ENCODE assay signal across 21 cellular contexts in genomic region chr19:42096255-42096837, GRCh38. TPM values are rescaled to one million over a fixed set of nuclear protein-coding genes. Genes with fewer than 3 reads are reported as not detected.
DNase-seq lines count a peak whose midpoint lies in the region; ATAC-seq, FAIRE-seq and TF ChIP-seq lines count a peak whose summit lies in the region.
"Had no signal": no experiment of that assay in that cellular context is flagged by ENCODE, and none has a peak within 500 bp of the region (broad histone marks: within the 10 kb centered on the region; RNA-seq: fewer than 3 reads in every experiment).

No MANE protein-coding gene starts in this region.

- no peak overlapping the region for H3K18ac ChIP-seq in H9 (ENCODE audit: insufficient read length, low read depth, low read length)

- H3K4me2 ChIP-seq in H9 (ENCODE audit: insufficient read depth, insufficient read length, low read length) (peak overlapping the region; percentile 9), K562 (ENCODE audit: insufficient read depth, low read length) (no peak overlapping the region)

- no peak overlapping the region for H2AK5ac ChIP-seq in H9 (ENCODE audit: insufficient read length, low read length)

- H3K27me3 Mint-ChIP-seq in H9 (ENCODE audit: low read depth): peaks cover 16% of the 10 kb centered on the region
- no peaks in the 10 kb centered on the region for H3K27me3 Mint-ChIP-seq in MCF 10A (ENCODE audit: insufficient read depth, unreplicated experiment)
- H3K27me3 Mint-ChIP-seq in activated T-cell treated with anti-CD3 and anti-CD28 coated beads, Interleukin-2, amount 50 U/mL, for 24 hours: no peaks in the 10 kb centered on the region
- H3K27me3 Mint-ChIP-seq: CD4-positive, CD25-positive, alpha-beta regulatory T cell had no signal

- no peak overlapping the region for H3K23ac ChIP-seq in H9 (ENCODE audit: insufficient read length, low read depth, low read length)

- H3K27ac Mint-ChIP-seq in H9 (no peak overlapping the region), MCF 10A (ENCODE audit: low read depth, unreplicated experiment) (no peak overlapping the region)
- H3K27ac Mint-ChIP-seq in activated T-cell treated with anti-CD3 and anti-CD28 coated beads, Interleukin-2, amount 50 U/mL, for 24 hours: no peak overlapping the region

- H2AFZ ChIP-seq in H9 (ENCODE audit: low read length) (no peak overlapping the region), K562 (ENCODE audit: low read depth, low read length) (no peak overlapping the region)

- H3K9me3 ChIP-seq in H9 (ENCODE audit: control insufficient read depth, low read depth, low read length): no peaks in the 10 kb centered on the region
- H3K9me3 ChIP-seq in K562 (replicated peaks; ENCODE audit: control insufficient read depth, insufficient read depth, low read depth, low read length): no peaks in the 10 kb centered on the region
- no peaks in the 10 kb centered on the region for H3K9me3 ChIP-seq in iPS-18a (ENCODE audit: control insufficient read depth, low read depth, low read length)
- no peaks in the 10 kb centered on the region for H3K9me3 ChIP-seq in sigmoid colon

- H3K79me1 ChIP-seq in H9 (ENCODE audit: insufficient read depth, low read depth, low read length, poor library complexity, severe bottlenecking): no peaks in the 10 kb centered on the region

- TF ChIP-seq POLR2A in K562 (conservative IDR thresholded peaks at IDR 0.05) (no peak), sigmoid colon (IDR thresholded peaks at IDR 0.05) (no peak)

- CTCF ChIA-PET in K562 (lab: Yijun Ruan, JAX; ENCODE audit: low intra/inter-chr PET ratio): interaction anchor here (0.6 kb wide), 1 partner anchor 511 kb away, joined by 3 read pairs; no protein-coding TSS in a partner anchor
- CTCF ChIA-PET in MCF 10A (lab: Yijun Ruan, JAX): interaction anchor here (1.1 to 4.6 kb wide), 2 partner anchors 13 to 87 kb away, joined by 4 to 35 read pairs; no protein-coding TSS in a partner anchor

- H3T11ph ChIP-seq in H9 (ENCODE audit: low read length): no peak overlapping the region

- H3K27me3 ChIP-seq in H9 (ENCODE audit: insufficient read depth, low read length) (no peaks in the 10 kb centered on the region), K562 (ENCODE audit: control insufficient read depth in 2 of 2, insufficient read depth in 2 of 2, low read length in 2 of 2) (peaks cover 4 to 18% of the 10 kb centered on the region in 2 experiments; a peak in 4 of 5 replicates), iPS-18a (ENCODE audit: control insufficient read depth, insufficient read depth, low read length) (peaks cover 5% of the 10 kb centered on the region), sigmoid colon (no peaks in the 10 kb centered on the region)

- H3K23me2 ChIP-seq in H9 (ENCODE audit: insufficient read length, low read depth, low read length, poor library complexity, severe bottlenecking): no peaks in the 10 kb centered on the region

- no peaks in the 10 kb centered on the region for H4K20me1 ChIP-seq in H9 (ENCODE audit: control insufficient read depth, insufficient read depth, insufficient read length)
- no peaks in the 10 kb centered on the region for H4K20me1 ChIP-seq in K562 (replicated peaks; ENCODE audit: control insufficient read depth, insufficient read depth, low read length)

- in situ Hi-C loops in K562 (cut with MboI): no loop called here

- TF ChIP-seq CTCF in H9 (conservative IDR thresholded peaks at IDR 0.05): peak; percentile 30; the same call in 1 of the 3 replicates
- TF ChIP-seq CTCF in K562 (IDR thresholded peaks at IDR 0.05 in 2 of 3, conservative IDR thresholded peaks at IDR 0.05 in 1 of 3; ENCODE audit: insufficient read depth in 2 of 3, low read depth in 1 of 3, low read length in 3 of 3): no peak
- TF ChIP-seq CTCF in sigmoid colon (IDR thresholded peaks at IDR 0.05): no peak
- TF ChIP-seq CTCF in MCF 10A (IDR thresholded peaks at IDR 0.05; ENCODE audit: unreplicated experiment): no peak

- no peak overlapping the region for H3K56ac ChIP-seq in H9 (ENCODE audit: insufficient read length, low read depth, low read length)

- no peak overlapping the region for H2BK12ac ChIP-seq in H9 (ENCODE audit: insufficient read length, low read depth, low read length)

- H3K4me1 ChIP-seq in H9 (ENCODE audit: insufficient read depth, low read length) (no peaks in the 10 kb centered on the region; the same call in 1 of the 2 replicates), K562 (replicated peaks in 1 of 2; ENCODE audit: control insufficient read depth in 2 of 2, insufficient read depth in 2 of 2, low read length in 2 of 2) (peaks cover 0 to 27% of the 10 kb centered on the region in 2 experiments; a peak in 4 of 5 replicates), iPS-18a (ENCODE audit: control insufficient read depth, low read depth, low read length) (no peaks in the 10 kb centered on the region), sigmoid colon (peaks cover 0 to 38% (median 32%) of the 10 kb centered on the region in 4 donors)

- H3K4me3 ChIP-seq in K562 (no peak overlapping the region), iPS-18a (ENCODE audit: low read length) (peak overlapping the region; percentile 54), sigmoid colon (peak overlapping the region; percentile 27 to 54 (median 47))
- H3K4me3 ChIP-seq: SK-N-MC had no signal

- DNase-seq in H9 (no peak), K562 (ENCODE audit: extremely low read depth in 1 of 4, low spot score in 3 of 4) (no peak), sigmoid colon (no peak), MCF 10A (ENCODE audit: unreplicated experiment) (no peak), occipital lobe (lab: John Stamatoyannopoulos, UW) (no peak), NCI-H2081 (lab: John Stamatoyannopoulos, UW) (no peak)
- DNase-seq in activated T-cell treated with anti-CD3 and anti-CD28 coated beads, Interleukin-2, amount 50 U/mL, for 24 hours: no peak
- DNase-seq: Calu3; CD4-positive, CD25-positive, alpha-beta regulatory T cell; DMS79 treated with DMSO at 0.1 percent for 48 hours; GDM1; GOT3; NCI-H1092; NCI-H1694; NCI-H345 had no signal

- H3K9ac ChIP-seq in H9 (ENCODE audit: extremely low read depth, insufficient read length, low read length) (no peak overlapping the region), K562 (ENCODE audit: insufficient read depth in 1 of 2, low read depth in 2 of 2, low read length in 2 of 2) (no peak overlapping the region), iPS-18a (ENCODE audit: low read length) (no peak overlapping the region)

- POLR2A ChIA-PET in K562 (lab: Yijun Ruan, JAX) (interaction anchor here (0.6 to 1.1 kb wide), 3 partner anchors 15 to 312 kb away, joined by 3 to 5 read pairs (median 3); no protein-coding TSS in a partner anchor), MCF 10A (lab: Yijun Ruan, JAX) (no interaction called here)

- BruUV-seq in K562 (replicated peaks; lab: Mats Ljungman, UMichigan) (no TSS peak), MCF 10A (replicated peaks; lab: Mats Ljungman, UMichigan) (no TSS peak)

- no peak for TF ChIP-seq RAD21 in K562 (CRISPR knock-in tag; conservative IDR thresholded peaks at IDR 0.05 in 1 of 2, IDR thresholded peaks at IDR 0.05 in 1 of 2)

- H3K27ac ChIP-seq in H9 (ENCODE audit: insufficient read length, low read depth, low read length) (no peak overlapping the region), K562 (ENCODE audit: extremely low read depth, low read depth, low read length) (no peak overlapping the region), iPS-18a (ENCODE audit: low read length) (no peak overlapping the region), sigmoid colon (peak overlapping the region; percentile 71 to 82 (median 74))
- H3K27ac ChIP-seq: SK-N-MC had no signal

- no peak overlapping the region for H4K5ac ChIP-seq in H9 (ENCODE audit: insufficient read length, low read depth, low read length)

- H2BK5ac ChIP-seq in H9 (ENCODE audit: insufficient read length, low read length): no peak overlapping the region

- H3K9me3 Mint-ChIP-seq in H9 (no peaks in the 10 kb centered on the region), MCF 10A (ENCODE audit: unreplicated experiment) (no peaks in the 10 kb centered on the region)
- H3K9me3 Mint-ChIP-seq in activated T-cell treated with anti-CD3 and anti-CD28 coated beads, Interleukin-2, amount 50 U/mL, for 24 hours: no peaks in the 10 kb centered on the region
- H3K9me3 Mint-ChIP-seq: CD4-positive, CD25-positive, alpha-beta regulatory T cell had no signal

- H2BK20ac ChIP-seq in H9 (ENCODE audit: low read depth, low read length, poor library complexity, severe bottlenecking): no peak overlapping the region

- H4K91ac ChIP-seq in H9 (ENCODE audit: insufficient read length, low read depth, low read length): no peak overlapping the region

- no peak for FAIRE-seq in K562 (lab: Jason Lieb, UNC)
- FAIRE-seq: GM12892, GM19239 had no signal

- TF ChIP-seq EP300 in K562 (IDR thresholded peaks at IDR 0.05; ENCODE audit: low read length) (no peak), sigmoid colon (IDR thresholded peaks at IDR 0.05) (no peak)

- no peak for ATAC-seq in K562
- ATAC-seq: Panc1, Right ventricle myocardium inferior had no signal

- no CpG with 5 or more reads among the region's 15 CpGs for WGBS in H9 (ENCODE audit: extremely low coverage, insufficient read length, low lambda C conversion rate)
- WGBS in K562 (ENCODE audit: insufficient coverage, low coverage, missing lambda C conversion rate): 31% methylated on average over 8 of the region's 15 CpGs
- WGBS in sigmoid colon, 2 donors: 67 to 71% methylated on average over 15 of the region's 15 CpGs

- H3K36me3 ChIP-seq in K562 (ENCODE audit: control insufficient read depth, insufficient read depth, low read length) (no peaks in the 10 kb centered on the region), iPS-18a (ENCODE audit: control insufficient read depth, low read depth, low read length) (no peaks in the 10 kb centered on the region), sigmoid colon (no peaks in the 10 kb centered on the region)

- intact Hi-C loops in K562 (cut with micrococcal nuclease) (no loop called here), sigmoid colon (cut with DNase I) (no loop called here), MCF 10A (cut with micrococcal nuclease) (no loop called here)

- H3K4me3 Mint-ChIP-seq in H9 (peak overlapping the region; percentile 52 to 77), MCF 10A (ENCODE audit: unreplicated experiment) (no peak overlapping the region)
- H3K4me3 Mint-ChIP-seq in activated T-cell treated with anti-CD3 and anti-CD28 coated beads, Interleukin-2, amount 50 U/mL, for 24 hours: no peak overlapping the region
- H3K4me3 Mint-ChIP-seq: CD4-positive, CD25-positive, alpha-beta regulatory T cell had no signal

- no peak overlapping the region for H3K14ac ChIP-seq in H9 (ENCODE audit: insufficient read depth, low read length)

- H3K79me2 ChIP-seq in H9 (ENCODE audit: insufficient read depth, low read length): no peaks in the 10 kb centered on the region
- no peaks in the 10 kb centered on the region for H3K79me2 ChIP-seq in K562 (ENCODE audit: control insufficient read depth, insufficient read depth, low read length)

- no peak overlapping the region for H4K8ac ChIP-seq in H9 (replicated peaks; ENCODE audit: insufficient read length, low read depth, low read length)

- H2BK120ac ChIP-seq in H9 (ENCODE audit: low read depth, low read length, poor library complexity, severe bottlenecking): no peak overlapping the region

- H3K4ac ChIP-seq in H9 (ENCODE audit: low read depth, low read length): no peak overlapping the region

- H3K36me3 Mint-ChIP-seq in H9 (ENCODE audit: insufficient read depth in 1 of 3, low read depth in 3 of 3) (no peaks in the 10 kb centered on the region; a peak in 1 of 7 replicates), MCF 10A (ENCODE audit: insufficient read depth, unreplicated experiment) (no peaks in the 10 kb centered on the region)
- peaks cover 73% of the 10 kb centered on the region for H3K36me3 Mint-ChIP-seq in activated T-cell treated with anti-CD3 and anti-CD28 coated beads, Interleukin-2, amount 50 U/mL, for 24 hours (ENCODE audit: low read depth)

- H2BK15ac ChIP-seq in H9 (ENCODE audit: low read depth, low read length): no peak overlapping the region

- H3K4me1 Mint-ChIP-seq in H9 (peaks cover 9 to 27% of the 10 kb centered on the region in 2 experiments), MCF 10A (ENCODE audit: insufficient read depth, unreplicated experiment) (peaks cover 12% of the 10 kb centered on the region)
- peaks cover 5% of the 10 kb centered on the region for H3K4me1 Mint-ChIP-seq in activated T-cell treated with anti-CD3 and anti-CD28 coated beads, Interleukin-2, amount 50 U/mL, for 24 hours (ENCODE audit: low read depth)

- no peaks in the 10 kb centered on the region for H3K9me1 ChIP-seq in K562 (ENCODE audit: control insufficient read depth, insufficient read depth, low read length)

RNA-seq across cellular contexts. Expression of gene ZNF574, which starts 20.4 kb away (rescaled TPM):
- total RNA-seq in H9 (2021) (35.6 and 36.3 TPM in 2 replicates), K562 (2014; rRNA removed) (12.0 and 21.6 TPM in 2 replicates), K562 (2014; rRNA removed; fragmentation: Illumina TruSeq; extraction: Trizol) (1.9 and 2.6 TPM in 2 replicates), K562 (2015; rRNA removed; fragmentation: Illumina TruSeq; extraction: Trizol) (9.2 and 10.5 TPM in 2 replicates), K562 (2021) (20.7 and 21.0 TPM in 2 replicates), sigmoid colon (10 to 100 TPM; 12.5 to 14.6 (median 13.1) TPM), MCF 10A (2022) (12.2 and 13.5 TPM in 2 replicates), occipital lobe (11.1 TPM)
- total RNA-seq in K562 (2011; cell fraction: chromatin; rRNA removed; ENCODE audit: low replicate concordance): 6.5 and 25.2 TPM in 2 replicates
- 24.3 and 26.2 TPM in 2 replicates for total RNA-seq in K562 (2011; cell fraction: nucleolus; rRNA removed)
- total RNA-seq in K562 (2011; cell fraction: nucleoplasm; rRNA removed): 12.0 and 13.4 TPM in 2 replicates
- polyA plus RNA-seq in K562 (2011; rRNA removed) (7.1 and 12.1 TPM in 2 replicates), K562 (2014; fragmentation: Illumina TruSeq; extraction: Trizol) (8.4 and 13.7 TPM in 2 replicates), K562 (2014; fragmentation: Nextera tagmentation; extraction: Ambion mirVana) (under 1 TPM; 0.24 to 0.34 TPM), K562 (2014; rRNA removed) (11.2 and 13.4 TPM in 2 replicates), sigmoid colon (1 to 10 TPM; 3.0 to 9.3 (median 5.5) TPM)
- polyA plus RNA-seq in K562 (2011; cell fraction: cytosol; rRNA removed): 15.2 and 35.3 TPM in 2 replicates
- polyA plus RNA-seq in K562 (2011; cell fraction: nucleus; rRNA removed): 9.6 and 17.8 TPM in 2 replicates
- 13.6 and 14.2 TPM in 2 replicates for polyA plus RNA-seq in K562 (2012)
- 7.1 and 9.8 TPM in 2 replicates for polyA minus RNA-seq in K562 (2011; rRNA and poly(A)+ RNA removed)
- polyA minus RNA-seq in K562 (2011; cell fraction: cytosol; rRNA and poly(A)+ RNA removed): 22.7 and 24.3 TPM in 2 replicates
- 11.4 and 14.6 TPM in 2 replicates for polyA minus RNA-seq in K562 (2011; cell fraction: nucleus; rRNA and poly(A)+ RNA removed)

RNA-seq across cellular contexts. Expression of gene GRIK5, which starts 26.3 kb away (rescaled TPM):
- total RNA-seq in H9 (2021) (43.1 and 45.0 TPM in 2 replicates), K562 (2014; rRNA removed) (0.27 and 0.29 TPM in 2 replicates), K562 (2014; rRNA removed; fragmentation: Illumina TruSeq; extraction: Trizol) (0.55 TPM in 1 of 2 replicates, not detected in the other), K562 (2015; rRNA removed; fragmentation: Illumina TruSeq; extraction: Trizol) (0.40 TPM in 1 of 2 replicates, not detected in the other), K562 (2021) (0.51 and 0.58 TPM in 2 replicates), sigmoid colon (10 to 100 TPM in 3 of 4 donors, 1 to 10 TPM in 1; 8.4 to 23.3 (median 13.3) TPM), MCF 10A (2022) (1.6 and 1.8 TPM in 2 replicates), occipital lobe (20.0 TPM)
- total RNA-seq in K562 (2011; cell fraction: chromatin; rRNA removed; ENCODE audit: low replicate concordance): 0.12 and 1.3 TPM in 2 replicates
- 0.50 and 0.53 TPM in 2 replicates for total RNA-seq in K562 (2011; cell fraction: nucleolus; rRNA removed)
- 0.29 and 0.31 TPM in 2 replicates for total RNA-seq in K562 (2011; cell fraction: nucleoplasm; rRNA removed)
- polyA plus RNA-seq in K562 (2011; rRNA removed) (0.04 and 0.09 TPM in 2 replicates), K562 (2014; fragmentation: Illumina TruSeq; extraction: Trizol) (0.06 and 0.12 TPM in 2 replicates), K562 (2014; fragmentation: Nextera tagmentation; extraction: Ambion mirVana) (not detected), K562 (2014; rRNA removed) (0.04 and 0.27 TPM in 2 replicates), sigmoid colon (1 to 10 TPM in 1 of 3 donors, under 1 TPM in 1, not detected in 1; under 0.01 to 2.7 TPM)
- polyA plus RNA-seq in K562 (2011; cell fraction: cytosol; rRNA removed): 0.04 and 0.06 TPM in 2 replicates
- 0.27 and 0.48 TPM in 2 replicates for polyA plus RNA-seq in K562 (2011; cell fraction: nucleus; rRNA removed)
- polyA plus RNA-seq in K562 (2012): 0.34 and 11.2 TPM in 2 replicates
- polyA minus RNA-seq in K562 (2011; rRNA and poly(A)+ RNA removed): 0.06 and 0.63 TPM in 2 replicates
- not detected in 2 replicates for polyA minus RNA-seq in K562 (2011; cell fraction: cytosol; rRNA and poly(A)+ RNA removed)
- polyA minus RNA-seq in K562 (2011; cell fraction: nucleus; rRNA and poly(A)+ RNA removed): 0.33 TPM in 1 of 2 replicates, not detected in the other

RNA-seq across cellular contexts. Expression of gene POU2F2, which starts 35.9 kb away (rescaled TPM):
- 2.8 and 2.9 TPM in 2 replicates for total RNA-seq in H9 (2021)
- 0.88 and 0.93 TPM in 2 replicates for total RNA-seq in K562 (2011; cell fraction: chromatin; rRNA removed; ENCODE audit: low replicate concordance)
- total RNA-seq in K562 (2011; cell fraction: nucleolus; rRNA removed): 0.39 and 0.50 TPM in 2 replicates
- 0.44 and 0.76 TPM in 2 replicates for total RNA-seq in K562 (2011; cell fraction: nucleoplasm; rRNA removed)
- total RNA-seq in K562 (2014; rRNA removed): 0.14 and 0.37 TPM in 2 replicates
- 0.03 and 0.07 TPM in 2 replicates for total RNA-seq in K562 (2014; rRNA removed; fragmentation: Illumina TruSeq; extraction: Trizol)
- 0.14 and 0.19 TPM in 2 replicates for total RNA-seq in K562 (2015; rRNA removed; fragmentation: Illumina TruSeq; extraction: Trizol)
- total RNA-seq in K562 (2021): 0.56 and 0.60 TPM in 2 replicates
- polyA plus RNA-seq in K562 (2011; rRNA removed): 0.26 and 0.28 TPM in 2 replicates
- 0.12 and 0.46 TPM in 2 replicates for polyA plus RNA-seq in K562 (2011; cell fraction: cytosol; rRNA removed)
- polyA plus RNA-seq in K562 (2011; cell fraction: nucleus; rRNA removed): 0.88 and 1.2 TPM in 2 replicates
- 0.33 and 0.73 TPM in 2 replicates for polyA plus RNA-seq in K562 (2012)
- polyA plus RNA-seq in K562 (2014; fragmentation: Illumina TruSeq; extraction: Trizol): 0.42 and 0.68 TPM in 2 replicates
- under 1 TPM; 0.03 TPM for polyA plus RNA-seq in K562 (2014; fragmentation: Nextera tagmentation; extraction: Ambion mirVana)
- polyA plus RNA-seq in K562 (2014; rRNA removed): 0.61 and 1.1 TPM in 2 replicates
- polyA minus RNA-seq in K562 (2011; rRNA and poly(A)+ RNA removed): 0.11 and 0.12 TPM in 2 replicates
- not detected in 2 replicates for polyA minus RNA-seq in K562 (2011; cell fraction: cytosol; rRNA and poly(A)+ RNA removed)
- 0.40 and 0.56 TPM in 2 replicates for polyA minus RNA-seq in K562 (2011; cell fraction: nucleus; rRNA and poly(A)+ RNA removed)
- total RNA-seq in sigmoid colon: 1 to 10 TPM; 1.2 to 3.0 (median 2.5) TPM
- 10 to 100 TPM in 1 of 3 donors, 1 to 10 TPM in 1, under 1 TPM in 1; 0.60 to 19.0 (median 1.6) TPM for polyA plus RNA-seq in sigmoid colon
- total RNA-seq in MCF 10A (2022): 0.49 and 0.70 TPM in 2 replicates
- 3.0 TPM for total RNA-seq in occipital lobe

Comparison
In these comparisons a context has a peak if more than half of its experiments do, and no peak if none do; other contexts are left out.
1. H3K27ac ChIP-seq: peak in sigmoid colon (4 of 4); none in H9 (single experiment), K562 (single experiment) and iPS-18a (single experiment).
2. H3K4me3 Mint-ChIP-seq: peak in H9 (2 of 2); none in MCF 10A (single experiment) and activated T-cell treated with anti-CD3 and anti-CD28 coated beads, Interleukin-2, amount 50 U/mL, for 24 hours (single experiment).